Comparison of ENCODE assay signal across 17 cellular contexts in the genomic region with DNA sequence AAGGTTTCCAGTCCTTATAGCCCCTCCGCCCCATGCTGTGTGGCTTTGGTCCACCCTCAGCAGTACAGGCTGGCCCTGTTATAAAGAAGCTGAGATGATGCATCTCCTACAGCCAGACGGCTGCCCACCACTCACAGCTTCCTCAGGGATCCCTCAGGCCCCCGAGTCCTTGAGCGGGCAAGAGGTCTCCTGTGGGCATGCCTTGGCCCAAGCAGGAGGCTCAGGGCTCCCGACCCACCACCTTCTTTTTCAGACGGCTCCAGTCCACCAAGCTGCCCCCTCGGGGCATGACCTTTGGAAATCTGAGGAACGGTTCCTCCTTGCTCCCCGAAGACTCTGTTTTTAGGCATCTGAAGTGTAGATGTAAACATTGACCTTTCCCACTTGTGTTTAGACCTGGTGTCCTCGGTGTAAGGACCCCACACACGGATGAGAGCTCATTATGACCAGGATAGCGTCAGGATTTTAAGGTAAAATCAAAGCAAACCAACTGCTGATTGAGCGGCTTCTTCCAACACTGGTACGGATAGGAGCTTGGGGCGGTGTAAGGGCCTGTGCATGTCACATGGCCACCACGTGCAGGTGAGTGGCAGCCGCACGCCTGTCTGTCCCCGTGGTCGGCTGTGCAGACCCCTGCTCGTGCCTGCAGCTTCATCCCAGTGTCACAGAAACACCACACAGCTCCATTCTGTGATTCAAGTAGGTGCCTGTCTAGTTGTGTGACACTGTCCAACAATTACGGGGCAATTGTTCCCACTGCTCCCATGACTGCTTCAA.
DNase-seq lines count a peak whose midpoint lies in the region; ATAC-seq, FAIRE-seq and TF ChIP-seq lines count a peak whose summit lies in the region.
"Had no signal": no experiment of that assay in that cellular context is flagged by ENCODE, and none has a peak within 500 bp of the region (broad histone marks: within the 10 kb centered on the region; RNA-seq: fewer than 3 reads in every experiment).

No MANE protein-coding gene starts in this region.

- no peak for TF ChIP-seq CTCF in left ventricle myocardium inferior (IDR thresholded peaks at IDR 0.05; ENCODE audit: borderline replicate concordance)
- TF ChIP-seq CTCF in heart right ventricle (IDR thresholded peaks at IDR 0.05): no peak
- TF ChIP-seq CTCF in kidney (IDR thresholded peaks at IDR 0.05; ENCODE audit: borderline replicate concordance, extremely low read depth, insufficient read depth): no peak
- TF ChIP-seq CTCF in progenitor cell of endocrine pancreas (IDR thresholded peaks at IDR 0.05; ENCODE audit: unreplicated experiment): no peak

- no peak overlapping the region for H3K27ac ChIP-seq in left ventricle myocardium inferior (replicated peaks)
- no peak overlapping the region for H3K27ac ChIP-seq in heart right ventricle
- no peak overlapping the region for H3K27ac ChIP-seq in kidney (ENCODE audit: low read depth in 2 of 2, low read length in 2 of 2)
- H3K27ac ChIP-seq: KMS-11, Peyer's patch had no signal

- H3K27ac Mint-ChIP-seq in progenitor cell of endocrine pancreas: peak overlapping the region; percentile 47
- H3K27ac Mint-ChIP-seq: HFFc6 had no signal

- H3K9ac ChIP-seq in kidney (ENCODE audit: low read length in 2 of 2): no peak overlapping the region
- H3K9ac ChIP-seq: KMS-11 had no signal

- no peak overlapping the region for H3K4me3 Mint-ChIP-seq in progenitor cell of endocrine pancreas (ENCODE audit: low read depth)
- H3K4me3 Mint-ChIP-seq: HFFc6 had no signal

- no peak for FAIRE-seq in kidney (lab: Jason Lieb, UNC)
- FAIRE-seq: D721Med had no signal

- H3K4me1 Mint-ChIP-seq in progenitor cell of endocrine pancreas (ENCODE audit: low read depth): no peaks in the 10 kb centered on the region

- H3K36me3 ChIP-seq in left ventricle myocardium inferior (no peaks in the 10 kb centered on the region), heart right ventricle (no peaks in the 10 kb centered on the region), kidney (ENCODE audit: control insufficient read depth in 1 of 2, insufficient read depth in 2 of 2, low read length in 2 of 2) (no peaks in the 10 kb centered on the region)
- H3K36me3 ChIP-seq: Peyer's patch had no signal

- DNase-seq in left ventricle myocardium inferior: peak; percentile 5
- DNase-seq in heart right ventricle: no peak
- DNase-seq in kidney: peak; percentile 36
- DNase-seq in progenitor cell of endocrine pancreas (ENCODE audit: low spot score, unreplicated experiment): no peak
- DNase-seq in SW 1271 (lab: John Stamatoyannopoulos, UW): no peak
- no peak for DNase-seq in HuH-7.5 (ENCODE audit: low spot score)
- DNase-seq: C1 segment of cervical spinal cord; HFFc6; NCI-H1694 treated with DMSO at 0.1 percent for 48 hours; NCI-H510A; NCI-H748 treated with DMSO at 0.1 percent for 48 hours; NK-92 treated with Interleukin-12 subunit alpha and Interleukin-12 subunit beta, amount 100 ng/mL, for 24 hours; SHP77 treated with DMSO at 0.1 percent for 48 hours had no signal

- intact Hi-C loops in left ventricle myocardium inferior (cut with micrococcal nuclease) (no loop called here), heart right ventricle (cut with DNase I) (no loop called here), kidney (cut with DNase I) (no loop called here)

- peaks cover 40% of the 10 kb centered on the region for H3K4me1 ChIP-seq in left ventricle myocardium inferior
- H3K4me1 ChIP-seq in heart right ventricle: peaks cover 4 to 32% (median 24%) of the 10 kb centered on the region in 9 donors
- H3K4me1 ChIP-seq in kidney (ENCODE audit: control insufficient read depth in 1 of 2, insufficient read depth in 1 of 2, low read depth in 1 of 2, low read length in 2 of 2): peaks cover 0 to 8% of the 10 kb centered on the region in 2 donors
- H3K4me1 ChIP-seq: Peyer's patch had no signal

- no peaks in the 10 kb centered on the region for H3K36me3 Mint-ChIP-seq in progenitor cell of endocrine pancreas (ENCODE audit: insufficient read depth)

- no peaks in the 10 kb centered on the region for H3K27me3 Mint-ChIP-seq in progenitor cell of endocrine pancreas

- H3K4me3 ChIP-seq in left ventricle myocardium inferior (no peak overlapping the region), heart right ventricle (no peak overlapping the region), kidney (ENCODE audit: low read length in 2 of 2) (no peak overlapping the region)
- H3K4me3 ChIP-seq: Peyer's patch had no signal

- no peak for ATAC-seq in heart right ventricle
- ATAC-seq in GM19395 (IDR thresholded peaks at IDR 0.05; ENCODE audit: unreplicated experiment): no peak

- 94 to 95% methylated on average over 22 of the region's 22 CpGs for WGBS in heart right ventricle, 2 donors

- H3K9me3 ChIP-seq in left ventricle myocardium inferior (replicated peaks) (no peaks in the 10 kb centered on the region), heart right ventricle (no peaks in the 10 kb centered on the region), kidney (ENCODE audit: control insufficient read depth in 1 of 2, low read length in 2 of 2) (no peaks in the 10 kb centered on the region)
- H3K9me3 ChIP-seq: Peyer's patch had no signal

- no peaks in the 10 kb centered on the region for H3K9me3 Mint-ChIP-seq in progenitor cell of endocrine pancreas (ENCODE audit: low read depth)
- H3K9me3 Mint-ChIP-seq: HFFc6 had no signal

- no peaks in the 10 kb centered on the region for H3K27me3 ChIP-seq in left ventricle myocardium inferior (ENCODE audit: low read depth)
- H3K27me3 ChIP-seq in heart right ventricle: no peaks in the 10 kb centered on the region
- H3K27me3 ChIP-seq: Peyer's patch had no signal

Comparison
In these comparisons a context has a peak if more than half of its experiments do, and no peak if none do; other contexts are left out.
1. DNase-seq: peak in left ventricle myocardium inferior (single experiment) and kidney (single experiment); none in heart right ventricle (0 of 2), progenitor cell of endocrine pancreas (single experiment), SW 1271 (0 of 2) and HuH-7.5 (single experiment).